ENCODE assay signal across 14 cellular contexts in genomic region chr1:8727809-8728213, GRCh38.
DNase-seq lines count a peak whose midpoint lies in the region; ATAC-seq, FAIRE-seq and TF ChIP-seq lines count a peak whose summit lies in the region.
"Had no signal": no experiment of that assay in that cellular context is flagged by ENCODE, and none has a peak within 500 bp of the region (broad histone marks: within the 10 kb centered on the region; RNA-seq: fewer than 3 reads in every experiment).

No MANE protein-coding gene starts in this region.

- peaks cover 7% of the 10 kb centered on the region for H3K79me2 ChIP-seq in GM12878 (ENCODE audit: control insufficient read depth, insufficient read depth, low read length)

- TF ChIP-seq CTCF in GM12878 (IDR thresholded peaks at IDR 0.05 in 2 of 3, conservative IDR thresholded peaks at IDR 0.05 in 1 of 3; ENCODE audit: control insufficient read depth in 2 of 3, extremely low read depth in 1 of 3, insufficient read depth in 1 of 3, low read depth in 3 of 3, low read length in 3 of 3): no peak

- intact Hi-C loops in GM12878 (cut with micrococcal nuclease; ENCODE audit: unreplicated experiment): loop anchor here (2.0 to 10.0 kb wide), 2 partner anchors 121 to 333 kb away; no protein-coding TSS in a partner anchor

- H3K27me3 ChIP-seq in GM12878 (replicated peaks in 1 of 2; ENCODE audit: control insufficient read depth in 2 of 2, insufficient read depth in 2 of 2, low read length in 1 of 2): no peaks in the 10 kb centered on the region

- no peak overlapping the region for H3K9ac ChIP-seq in GM12878 (ENCODE audit: control insufficient read depth, insufficient read depth, low read length)

- DNase-seq in DMS79 (lab: John Stamatoyannopoulos, UW) (peak; percentile 88), NCI-H187 (lab: John Stamatoyannopoulos, UW) (peak; percentile 32 to 36), GM12878 (ENCODE audit: low read depth, low spot score) (no peak), middle frontal gyrus (ENCODE audit: extremely low spot score, low spot score) (peak; percentile 40), ureter (ENCODE audit: low spot score) (no peak), NCI-H526 treated with DMSO at 0.1 percent for 48 hours (lab: John Stamatoyannopoulos, UW) (no peak)
- no peak for DNase-seq in activated CD8-positive, alpha-beta memory T cell treated with anti-CD3 and anti-CD28 coated beads, Interleukin-2, amount 50 U/mL, for 48 hours
- DNase-seq: activated CD4-positive, CD25-positive, alpha-beta regulatory T cell treated with anti-CD3 and anti-CD28 coated beads, Interleukin-2, amount 50 U/mL, for 72 hours; CD4-positive, alpha-beta memory T cell; stimulated activated naive CD4-positive, alpha-beta T cell treated with Interleukin-2 at 50 U/mL for 16 hours had no signal

- H2AFZ ChIP-seq in GM12878 (ENCODE audit: control insufficient read depth, low read depth, low read length): no peak overlapping the region

- no peak for TF ChIP-seq RAD21 in GM12878 (IDR thresholded peaks at IDR 0.05; ENCODE audit: insufficient read depth, low read depth, low read length)

- no peak for TF ChIP-seq EP300 in GM12878 (IDR thresholded peaks at IDR 0.05; ENCODE audit: borderline replicate concordance in 1 of 2, control insufficient read depth in 1 of 2, low read depth in 2 of 2, low read length in 2 of 2)

- no peaks in the 10 kb centered on the region for H4K20me1 ChIP-seq in GM12878 (ENCODE audit: control insufficient read depth, insufficient read depth)

- H3K4me1 ChIP-seq in GM12878 (ENCODE audit: control insufficient read depth, insufficient read depth, low read length): peaks cover 25% of the 10 kb centered on the region

- no peak for TF ChIP-seq POLR2A in GM12878 (IDR thresholded peaks at IDR 0.05; ENCODE audit: low read depth, low read length)

- WGBS in GM12878 (ENCODE audit: insufficient coverage, insufficient replicate concordance, low lambda C conversion rate, missing lambda C conversion rate): 48% methylated on average over 4 of the region's 4 CpGs

- H3K9me3 ChIP-seq in GM12878 (replicated peaks; ENCODE audit: control insufficient read depth, insufficient read depth, low read length): no peaks in the 10 kb centered on the region; the same call in 1 of the 3 replicates

- RAD21 ChIA-PET in GM12878 (lab: Charles Lee; ENCODE audit: unreplicated experiment): interaction anchor here (0.5 to 8.0 kb wide), 25 partner anchors 10 to 375 kb away, joined by 3 to 107 read pairs (median 5); no protein-coding TSS in a partner anchor

- H3K36me3 ChIP-seq in GM12878 (ENCODE audit: control insufficient read depth in 2 of 2, insufficient read depth in 2 of 2, low read length in 1 of 2): no peaks in the 10 kb centered on the region

- in situ Hi-C loops in GM12878 (cut with MboI): loop anchor here (5.0 kb wide), 1 partner anchor 166 kb away; no protein-coding TSS in a partner anchor

- SMC1A ChIA-PET in GM12878 (lab: Charles Lee; ENCODE audit: uncharacterized antibody, unreplicated experiment): interaction anchor here (0.6 to 10.7 kb wide), 38 partner anchors 9 to 346 kb away, joined by 3 to 123 read pairs (median 4); partner anchors contain the start of gene RERE

- BruUV-seq in GM12878 (replicated peaks; lab: Mats Ljungman, UMichigan): no TSS peak

- H3K4me3 ChIP-seq in GM12878: no peak overlapping the region

- POLR2A ChIA-PET in GM12878 (lab: Charles Lee): interaction anchor here (0.6 to 1.4 kb wide), 9 partner anchors 12 to 251 kb away, joined by 3 to 4 read pairs (median 3); no protein-coding TSS in a partner anchor

- H3K4me2 ChIP-seq in GM12878 (ENCODE audit: control insufficient read depth, insufficient read depth): no peak overlapping the region

- ATAC-seq in GM12878 (peak; percentile 73), GM21360 (IDR thresholded peaks at IDR 0.05; ENCODE audit: unreplicated experiment) (no peak)
- ATAC-seq: esophagus mucosa had no signal

- H3K27ac ChIP-seq in GM12878 (ENCODE audit: control insufficient read depth, insufficient read depth): no peak overlapping the region

- CTCF ChIA-PET in GM12878 (lab: Yijun Ruan, JAX): interaction anchor here (0.5 to 9.8 kb wide), 38 partner anchors 10 to 713 kb away, joined by 3 to 211 read pairs (median 4); partner anchors contain the start of gene RERE

- FAIRE-seq in GM12878 (lab: Jason Lieb, UNC): no peak
- FAIRE-seq: bronchial epithelial cell, GM19239 had no signal

TF ChIP-seq in GM12878, 131 proteins besides CTCF, POLR2A, EP300 and RAD21 (continues in another document):
- no peak for TF ChIP-seq ZNF24 (IDR thresholded peaks at IDR 0.05)
- no peak for TF ChIP-seq GABPA (IDR thresholded peaks at IDR 0.05; ENCODE audit: low read depth)
- TF ChIP-seq NBN (IDR thresholded peaks at IDR 0.05): 0 out of 2 replicates have a peak, but pooled peaks have one; percentile 17
- TF ChIP-seq MEF2B (IDR thresholded peaks at IDR 0.05; ENCODE audit: partially characterized antibody, poor library complexity, severe bottlenecking): peak; percentile 88
- TF ChIP-seq PAX8 (IDR thresholded peaks at IDR 0.05): no peak
- no peak for TF ChIP-seq TCF7 (IDR thresholded peaks at IDR 0.05; ENCODE audit: borderline replicate concordance)
- peak; percentile 13; the same call in 1 of the 3 replicates for TF ChIP-seq POU2F2 (IDR thresholded peaks at IDR 0.05; ENCODE audit: borderline replicate concordance, low read depth, low read length)
- peak; percentile 40; the same call in 1 of the 2 replicates for TF ChIP-seq RELB (IDR thresholded peaks at IDR 0.05; ENCODE audit: low read depth)
- no peak for TF ChIP-seq NFIC (IDR thresholded peaks at IDR 0.05; ENCODE audit: low read depth, low read length)
- peak; percentile 82 for TF ChIP-seq NR2F1 (conservative IDR thresholded peaks at IDR 0.05)
- peak; percentile 52; the same call in 1 of the 2 replicates for TF ChIP-seq IKZF1 (conservative IDR thresholded peaks at IDR 0.05)
- peak; percentile 34 for TF ChIP-seq SKIL (IDR thresholded peaks at IDR 0.05; ENCODE audit: low read depth, poor library complexity, severe bottlenecking)
- no peak for TF ChIP-seq ATF7 (IDR thresholded peaks at IDR 0.05; ENCODE audit: low read depth)
- no peak for TF ChIP-seq E2F8 (IDR thresholded peaks at IDR 0.05; ENCODE audit: low read depth, partially characterized antibody)
- no peak for TF ChIP-seq BCL11A (IDR thresholded peaks at IDR 0.05; ENCODE audit: low read depth, low read length)
- TF ChIP-seq HCFC1 (IDR thresholded peaks at IDR 0.05; ENCODE audit: low read length): no peak
- TF ChIP-seq BHLHE40 (IDR thresholded peaks at IDR 0.05; ENCODE audit: borderline replicate concordance in 1 of 2, low read depth in 2 of 2, low read length in 1 of 2): peak; percentile 65 to 82; a peak in 3 of 4 replicates
- TF ChIP-seq CREB1 (IDR thresholded peaks at IDR 0.05; ENCODE audit: low read depth): no peak
- no peak for TF ChIP-seq CEBPB (IDR thresholded peaks at IDR 0.05; ENCODE audit: borderline replicate concordance in 1 of 2, low read depth in 2 of 2, low read length in 2 of 2)
- TF ChIP-seq RUNX3 (IDR thresholded peaks at IDR 0.05; ENCODE audit: low read length): peak; percentile 42
- no peak for TF ChIP-seq SMAD5 (IDR thresholded peaks at IDR 0.05; ENCODE audit: low read depth)

Comparison
In these comparisons a context has a peak if more than half of its experiments do, and no peak if none do; other contexts are left out.
1. DNase-seq: peak in DMS79 (single experiment), NCI-H187 (2 of 2) and middle frontal gyrus (single experiment); none in GM12878 (single experiment), activated CD8-positive, alpha-beta memory T cell treated with anti-CD3 and anti-CD28 coated beads, Interleukin-2, amount 50 U/mL, for 48 hours (single experiment), ureter (single experiment) and NCI-H526 treated with DMSO at 0.1 percent for 48 hours (single experiment).